ENCODE assay signal across 8 cellular contexts in the genomic region with DNA sequence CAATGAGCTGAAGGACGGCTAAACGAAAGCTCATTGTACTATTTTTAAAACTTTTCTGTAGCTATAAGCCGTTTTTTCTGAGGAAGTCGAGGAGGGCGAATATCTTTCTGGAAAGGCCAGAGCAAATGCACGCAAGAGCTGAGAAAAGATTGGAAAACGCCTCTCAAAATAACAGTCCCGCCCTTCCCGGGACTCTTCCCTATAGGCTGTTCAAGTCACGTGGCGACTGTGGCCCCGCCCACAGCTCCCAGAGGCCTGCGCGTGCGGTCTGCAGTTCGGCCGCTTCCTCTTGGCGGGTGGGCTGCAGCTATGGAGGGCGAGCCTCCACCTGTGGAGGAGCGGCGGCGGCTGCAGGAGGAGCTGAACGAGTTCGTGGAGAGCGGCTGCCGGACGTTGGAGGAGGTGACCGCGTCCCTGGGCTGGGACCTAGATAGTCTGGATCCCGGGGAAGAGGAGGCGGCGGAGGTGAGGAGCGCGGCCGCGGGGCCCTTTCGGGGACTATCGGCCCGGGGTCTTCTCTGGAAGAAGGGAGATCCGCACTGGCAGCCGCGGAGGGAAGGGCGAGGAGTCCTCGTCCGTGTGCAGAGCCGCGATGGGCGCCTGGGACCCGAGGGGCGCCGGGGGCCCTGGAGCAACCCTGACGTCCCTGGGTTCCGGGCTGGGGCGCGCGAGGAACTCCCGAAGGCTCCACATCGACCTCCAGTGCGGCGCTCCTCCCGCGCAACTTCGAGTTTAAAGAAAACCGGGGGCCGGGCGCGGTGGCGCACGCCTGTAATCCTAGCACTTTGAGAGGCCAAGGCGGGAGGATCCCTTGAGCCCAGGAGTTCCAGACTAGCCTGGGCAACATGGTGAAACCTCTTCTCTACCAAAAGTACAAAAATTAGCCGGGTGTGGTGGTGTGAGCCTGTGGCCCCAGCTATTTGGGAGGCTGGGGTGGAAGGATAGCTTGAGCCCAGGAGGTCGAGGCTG. TPM values are rescaled to one million over a fixed set of nuclear protein-coding genes. Genes with fewer than 3 reads are reported as not detected.
DNase-seq lines count a peak whose midpoint lies in the region; ATAC-seq and TF ChIP-seq lines count a peak whose summit lies in the region.

A gene with protein sequence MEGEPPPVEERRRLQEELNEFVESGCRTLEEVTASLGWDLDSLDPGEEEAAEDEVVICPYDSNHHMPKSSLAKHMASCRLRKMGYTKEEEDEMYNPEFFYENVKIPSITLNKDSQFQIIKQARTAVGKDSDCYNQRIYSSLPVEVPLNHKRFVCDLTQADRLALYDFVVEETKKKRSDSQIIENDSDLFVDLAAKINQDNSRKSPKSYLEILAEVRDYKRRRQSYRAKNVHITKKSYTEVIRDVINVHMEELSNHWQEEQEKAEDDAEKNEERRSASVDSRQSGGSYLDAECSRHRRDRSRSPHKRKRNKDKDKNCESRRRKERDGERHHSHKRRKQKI (plus strand): TSS at position 250 of the 969 bp plus-strand sequence. CDS start 60 bp downstream, at position 310.

- H3K9me3 Mint-ChIP-seq in activated naive CD8-positive, alpha-beta T cell treated with anti-CD3 and anti-CD28 coated beads, Interleukin-2, amount 50 U/mL, for 24 hours, result no peaks in the 10 kb centered on the region
- no peaks in the 10 kb centered on the region for H3K9me3 Mint-ChIP-seq in type B pancreatic cell

- WGBS in heart left ventricle, 4 donors, result 0 to 2% (median 1%) methylated on average over 31 to 72 of the region's 72 CpGs

- intact Hi-C loops in heart left ventricle (cut with DNase I), result loop anchor here in 2 of 10 donors (5.0 to 10.0 kb wide), 3 partner anchors 48 to 198 kb away; a partner anchor contains a TSS

- H3K36me3 ChIP-seq in heart left ventricle, result peaks cover 0 to 33% (median 19%) of the 10 kb centered on the region in 9 donors

- TF ChIP-seq CTCF in GM12865 (IDR thresholded peaks at IDR 0.05; ENCODE audit: insufficient read depth, low read depth, low read length, missing control alignments), result no peak
- peak in 1 of 12 donors; percentile 7 for TF ChIP-seq CTCF in heart left ventricle (IDR thresholded peaks at IDR 0.05)
- TF ChIP-seq CTCF in type B pancreatic cell (conservative IDR thresholded peaks at IDR 0.05), result no peak

- H3K27me3 ChIP-seq in heart left ventricle, result no peaks in the 10 kb centered on the region

- peak within 1 kb of the TSS; percentile 66 to 89 (median 80) for H3K27ac ChIP-seq in heart left ventricle

- H3K27ac Mint-ChIP-seq in activated naive CD8-positive, alpha-beta T cell treated with anti-CD3 and anti-CD28 coated beads, Interleukin-2, amount 50 U/mL, for 24 hours, result peak within 1 kb of the TSS; percentile 98
- peak within 1 kb of the TSS; percentile 94 for H3K27ac Mint-ChIP-seq in type B pancreatic cell

- H3K4me3 ChIP-seq in GM12865 (ENCODE audit: low read depth, low read length) (peak within 1 kb of the TSS; percentile 60), heart left ventricle (peak within 1 kb of the TSS; percentile 64 to 99 (median 88))

- peak; percentile 99 for ATAC-seq in HG02763 (IDR thresholded peaks at IDR 0.05; ENCODE audit: unreplicated experiment)
- peak; percentile 99 for ATAC-seq in activated naive CD8-positive, alpha-beta T cell treated with anti-CD3 and anti-CD28 coated beads, Interleukin-2, amount 50 U/mL, for 24 hours
- peak; percentile 98 to 99 (median 98) for ATAC-seq in heart left ventricle

- peaks cover 41% of the 10 kb centered on the region for H3K4me1 Mint-ChIP-seq in activated naive CD8-positive, alpha-beta T cell treated with anti-CD3 and anti-CD28 coated beads, Interleukin-2, amount 50 U/mL, for 24 hours
- peaks cover 34% of the 10 kb centered on the region for H3K4me1 Mint-ChIP-seq in type B pancreatic cell (ENCODE audit: unreplicated experiment)

- peak; percentile 22 to 80 for TF ChIP-seq POLR2A in heart left ventricle (IDR thresholded peaks at IDR 0.05)

- peak; percentile 93 for DNase-seq in GM12865 (ENCODE audit: low read depth)
- DNase-seq in NCI-H1417 treated with DMSO at 0.1 percent for 48 hours (lab: John Stamatoyannopoulos, UW), result peak; percentile 73
- DNase-seq in SW480 (ENCODE audit: low spot score), result peak; percentile 88
- DNase-seq in activated naive CD8-positive, alpha-beta T cell treated with anti-CD3 and anti-CD28 coated beads, Interleukin-2, amount 50 U/mL, for 24 hours, result peak; percentile 92
- DNase-seq in heart left ventricle, result peak; percentile 95 to 97 (median 96)
- peak; percentile 92 for DNase-seq in pons (ENCODE audit: low spot score)
- peak; percentile 92 for DNase-seq in type B pancreatic cell (ENCODE audit: extremely low spot score, unreplicated experiment)

- no peaks in the 10 kb centered on the region for H3K27me3 Mint-ChIP-seq in activated naive CD8-positive, alpha-beta T cell treated with anti-CD3 and anti-CD28 coated beads, Interleukin-2, amount 50 U/mL, for 24 hours
- no peaks in the 10 kb centered on the region for H3K27me3 Mint-ChIP-seq in type B pancreatic cell

- peak within 1 kb of the TSS; percentile 99 for H3K4me3 Mint-ChIP-seq in activated naive CD8-positive, alpha-beta T cell treated with anti-CD3 and anti-CD28 coated beads, Interleukin-2, amount 50 U/mL, for 24 hours
- peak within 1 kb of the TSS; percentile 100 for H3K4me3 Mint-ChIP-seq in type B pancreatic cell

- H3K9me3 ChIP-seq in heart left ventricle, result no peaks in the 10 kb centered on the region

- peaks cover 3 to 52% (median 32%) of the 10 kb centered on the region in 12 donors for H3K4me1 ChIP-seq in heart left ventricle

- peaks cover 17% of the 10 kb centered on the region for H3K36me3 Mint-ChIP-seq in activated naive CD8-positive, alpha-beta T cell treated with anti-CD3 and anti-CD28 coated beads, Interleukin-2, amount 50 U/mL, for 24 hours (ENCODE audit: low read depth)
- peaks cover 10% of the 10 kb centered on the region for H3K36me3 Mint-ChIP-seq in type B pancreatic cell

RNA-seq across cellular contexts. Expression of the gene that starts here (rescaled TPM):
- 10 to 100 TPM in 7 of 9 donors, 1 to 10 TPM in 2; 8.2 to 25.8 (median 13.3) TPM for total RNA-seq in heart left ventricle
- 10 to 100 TPM in 1 of 2 donors, 1 to 10 TPM in 1; 9.0 to 20.4 TPM for polyA plus RNA-seq in heart left ventricle
- 12.4 and 21.5 TPM in 2 replicates for total RNA-seq in type B pancreatic cell (ENCODE audit: low replicate concordance)

Comparison
In these comparisons a context has a peak if more than half of its experiments do, and no peak if none do; other contexts are left out.
1. Peak in every context shown above with its lines: DNase-seq, ATAC-seq, H3K4me3 ChIP-seq and H3K27ac ChIP-seq.